In genomic region chr7:93205046-93205445, GRCh38 we compare ENCODE assay signal across 17 cellular contexts. TPM values are rescaled to one million over a fixed set of nuclear protein-coding genes. Genes with fewer than 3 reads are reported as not detected.
"Had no signal": no experiment of that assay in that cellular context is flagged by ENCODE, and none has a peak within 500 bp of the region (broad histone marks: within the 10 kb centered on the region; RNA-seq: fewer than 3 reads in every experiment).

No MANE protein-coding gene starts in this region.

- H3K4me3 ChIP-seq: K562 had no signal

- ATAC-seq: K562, Panc1, SK-N-SH treated with all-trans-retinoic acid at 6 μM for 48 hours had no signal

- H3K4me2 ChIP-seq: KMS-11 had no signal

- DNase-seq: MM.1S, NCI-H1436, NCI-H187, NCI-H2081 treated with DMSO at 0.1 percent for 48 hours, NCI-H2171, NCI-H226, NCI-H446, NCI-H524 treated with DMSO at 0.1 percent for 48 hours, SHP77 had no signal

- H3K27ac ChIP-seq: HL-60, KMS-11, RWPE1 had no signal

- H3K9ac ChIP-seq: KMS-11 had no signal

RNA-seq across cellular contexts. Expression of gene HEPACAM2, which starts 21.2 kb away (rescaled TPM):
- total RNA-seq: LHCN-M2; T-helper 1 cell treated with Interleukin-12 subunit alpha and Interleukin-12 subunit beta and Interleukin-4 antibody, amounts not matched to agents 30 ng/mL and 1 ng/mL, for 36 hours had no signal
